ENCODE assay signal across 1 cellular context in the genomic region with DNA sequence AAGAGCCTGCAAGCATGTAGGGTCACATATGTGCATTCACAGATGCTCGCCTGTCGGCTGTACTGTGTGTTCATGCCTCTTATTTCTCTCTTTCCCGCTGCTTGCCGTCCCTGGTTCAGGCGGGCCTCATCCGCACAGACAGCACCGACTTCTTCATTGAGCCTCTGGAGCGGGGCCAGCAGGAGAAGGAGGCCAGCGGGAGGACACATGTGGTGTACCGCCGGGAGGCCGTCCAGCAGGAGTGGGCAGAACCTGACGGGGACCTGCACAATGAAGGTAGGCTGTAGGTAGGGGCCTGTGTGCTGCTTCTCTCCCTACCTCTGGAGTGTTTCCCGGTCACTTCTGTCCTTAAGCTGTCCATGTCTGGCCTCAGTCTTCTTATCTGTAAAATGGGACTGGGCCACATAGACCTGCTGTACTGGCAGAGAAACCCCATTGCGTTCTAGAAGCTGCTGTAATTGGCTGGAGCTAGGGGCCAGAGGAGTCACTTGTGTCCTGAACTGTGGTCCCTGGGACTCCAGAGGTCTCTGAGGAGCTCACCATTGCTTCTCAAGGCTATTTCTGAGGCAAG.
TF ChIP-seq lines count a peak whose summit lies in the region.

No MANE protein-coding gene starts in this region.

TF ChIP-seq in K562, 482 proteins besides CTCF, POLR2A, EP300 and RAD21 (continued from another document):
- TF ChIP-seq, protein P1, sequence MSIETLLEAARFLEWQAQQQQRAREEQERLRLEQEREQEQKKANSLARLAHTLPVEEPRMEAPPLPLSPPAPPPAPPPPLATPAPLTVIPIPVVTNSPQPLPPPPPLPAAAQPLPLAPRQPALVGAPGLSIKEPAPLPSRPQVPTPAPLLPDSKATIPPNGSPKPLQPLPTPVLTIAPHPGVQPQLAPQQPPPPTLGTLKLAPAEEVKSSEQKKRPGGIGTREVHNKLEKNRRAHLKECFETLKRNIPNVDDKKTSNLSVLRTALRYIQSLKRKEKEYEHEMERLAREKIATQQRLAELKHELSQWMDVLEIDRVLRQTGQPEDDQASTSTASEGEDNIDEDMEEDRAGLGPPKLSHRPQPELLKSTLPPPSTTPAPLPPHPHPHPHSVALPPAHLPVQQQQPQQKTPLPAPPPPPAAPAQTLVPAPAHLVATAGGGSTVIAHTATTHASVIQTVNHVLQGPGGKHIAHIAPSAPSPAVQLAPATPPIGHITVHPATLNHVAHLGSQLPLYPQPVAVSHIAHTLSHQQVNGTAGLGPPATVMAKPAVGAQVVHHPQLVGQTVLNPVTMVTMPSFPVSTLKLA (conservative IDR thresholded peaks at IDR 0.05), result no peak
- TF ChIP-seq, protein P2, sequence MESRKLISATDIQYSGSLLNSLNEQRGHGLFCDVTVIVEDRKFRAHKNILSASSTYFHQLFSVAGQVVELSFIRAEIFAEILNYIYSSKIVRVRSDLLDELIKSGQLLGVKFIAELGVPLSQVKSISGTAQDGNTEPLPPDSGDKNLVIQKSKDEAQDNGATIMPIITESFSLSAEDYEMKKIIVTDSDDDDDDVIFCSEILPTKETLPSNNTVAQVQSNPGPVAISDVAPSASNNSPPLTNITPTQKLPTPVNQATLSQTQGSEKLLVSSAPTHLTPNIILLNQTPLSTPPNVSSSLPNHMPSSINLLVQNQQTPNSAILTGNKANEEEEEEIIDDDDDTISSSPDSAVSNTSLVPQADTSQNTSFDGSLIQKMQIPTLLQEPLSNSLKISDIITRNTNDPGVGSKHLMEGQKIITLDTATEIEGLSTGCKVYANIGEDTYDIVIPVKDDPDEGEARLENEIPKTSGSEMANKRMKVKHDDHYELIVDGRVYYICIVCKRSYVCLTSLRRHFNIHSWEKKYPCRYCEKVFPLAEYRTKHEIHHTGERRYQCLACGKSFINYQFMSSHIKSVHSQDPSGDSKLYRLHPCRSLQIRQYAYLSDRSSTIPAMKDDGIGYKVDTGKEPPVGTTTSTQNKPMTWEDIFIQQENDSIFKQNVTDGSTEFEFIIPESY (CRISPR knock-in tag; IDR thresholded peaks at IDR 0.05), result peak; percentile 84
- TF ChIP-seq ZEB2 (IDR thresholded peaks at IDR 0.05) (no peak), MCM2 (IDR thresholded peaks at IDR 0.05; ENCODE audit: low read depth) (no peak), BCOR (IDR thresholded peaks at IDR 0.05) (peak; percentile 75), NCOA6 (IDR thresholded peaks at IDR 0.05) (no peak), KDM2B (CRISPR knock-in tag; IDR thresholded peaks at IDR 0.05) (no peak), RHOXF2B (CRISPR knock-in tag; conservative IDR thresholded peaks at IDR 0.05) (no peak), KDM5B (IDR thresholded peaks at IDR 0.05; ENCODE audit: insufficient replicate concordance, low read depth, low read length) (no peak), U2AF1 (optimal IDR thresholded peaks at IDR 0.05; ENCODE audit: low read depth, low read length) (no peak), XRCC4 (IDR thresholded peaks at IDR 0.05; ENCODE audit: extremely low read depth, insufficient read depth, insufficient read length) (no peak), KDM1A (IDR thresholded peaks at IDR 0.05) (peak in 1 of 2 experiments; percentile 51; a peak in 1 of 4 replicates), ZNF699 (CRISPR knock-in tag; IDR thresholded peaks at IDR 0.05; ENCODE audit: insufficient replicate concordance) (no peak), STAG1 (CRISPR knock-in tag; IDR thresholded peaks at IDR 0.05; ENCODE audit: borderline replicate concordance) (no peak), NCOA2 (IDR thresholded peaks at IDR 0.05; ENCODE audit: partially characterized antibody in 2 of 2) (no peak)
- TF ChIP-seq, protein P3, sequence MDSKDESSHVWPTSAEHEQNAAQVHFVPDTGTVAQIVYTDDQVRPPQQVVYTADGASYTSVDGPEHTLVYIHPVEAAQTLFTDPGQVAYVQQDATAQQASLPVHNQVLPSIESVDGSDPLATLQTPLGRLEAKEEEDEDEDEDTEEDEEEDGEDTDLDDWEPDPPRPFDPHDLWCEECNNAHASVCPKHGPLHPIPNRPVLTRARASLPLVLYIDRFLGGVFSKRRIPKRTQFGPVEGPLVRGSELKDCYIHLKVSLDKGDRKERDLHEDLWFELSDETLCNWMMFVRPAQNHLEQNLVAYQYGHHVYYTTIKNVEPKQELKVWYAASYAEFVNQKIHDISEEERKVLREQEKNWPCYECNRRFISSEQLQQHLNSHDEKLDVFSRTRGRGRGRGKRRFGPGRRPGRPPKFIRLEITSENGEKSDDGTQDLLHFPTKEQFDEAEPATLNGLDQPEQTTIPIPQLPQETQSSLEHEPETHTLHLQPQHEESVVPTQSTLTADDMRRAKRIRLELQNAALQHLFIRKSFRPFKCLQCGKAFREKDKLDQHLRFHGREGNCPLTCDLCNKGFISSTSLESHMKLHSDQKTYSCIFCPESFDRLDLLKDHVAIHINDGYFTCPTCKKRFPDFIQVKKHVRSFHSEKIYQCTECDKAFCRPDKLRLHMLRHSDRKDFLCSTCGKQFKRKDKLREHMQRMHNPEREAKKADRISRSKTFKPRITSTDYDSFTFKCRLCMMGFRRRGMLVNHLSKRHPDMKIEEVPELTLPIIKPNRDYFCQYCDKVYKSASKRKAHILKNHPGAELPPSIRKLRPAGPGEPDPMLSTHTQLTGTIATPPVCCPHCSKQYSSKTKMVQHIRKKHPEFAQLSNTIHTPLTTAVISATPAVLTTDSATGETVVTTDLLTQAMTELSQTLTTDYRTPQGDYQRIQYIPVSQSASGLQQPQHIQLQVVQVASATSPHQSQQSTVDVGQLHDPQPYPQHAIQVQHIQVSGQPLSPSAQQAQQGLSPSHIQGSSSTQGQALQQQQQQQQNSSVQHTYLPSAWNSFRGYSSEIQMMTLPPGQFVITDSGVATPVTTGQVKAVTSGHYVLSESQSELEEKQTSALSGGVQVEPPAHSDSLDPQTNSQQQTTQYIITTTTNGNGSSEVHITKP (IDR thresholded peaks at IDR 0.05; ENCODE audit: partially characterized antibody), result no peak
- TF ChIP-seq, protein P4, sequence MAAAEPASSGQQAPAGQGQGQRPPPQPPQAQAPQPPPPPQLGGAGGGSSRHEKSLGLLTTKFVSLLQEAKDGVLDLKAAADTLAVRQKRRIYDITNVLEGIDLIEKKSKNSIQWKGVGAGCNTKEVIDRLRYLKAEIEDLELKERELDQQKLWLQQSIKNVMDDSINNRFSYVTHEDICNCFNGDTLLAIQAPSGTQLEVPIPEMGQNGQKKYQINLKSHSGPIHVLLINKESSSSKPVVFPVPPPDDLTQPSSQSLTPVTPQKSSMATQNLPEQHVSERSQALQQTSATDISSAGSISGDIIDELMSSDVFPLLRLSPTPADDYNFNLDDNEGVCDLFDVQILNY (CRISPR knock-in tag; IDR thresholded peaks at IDR 0.05), result no peak
- TF ChIP-seq, protein P5, sequence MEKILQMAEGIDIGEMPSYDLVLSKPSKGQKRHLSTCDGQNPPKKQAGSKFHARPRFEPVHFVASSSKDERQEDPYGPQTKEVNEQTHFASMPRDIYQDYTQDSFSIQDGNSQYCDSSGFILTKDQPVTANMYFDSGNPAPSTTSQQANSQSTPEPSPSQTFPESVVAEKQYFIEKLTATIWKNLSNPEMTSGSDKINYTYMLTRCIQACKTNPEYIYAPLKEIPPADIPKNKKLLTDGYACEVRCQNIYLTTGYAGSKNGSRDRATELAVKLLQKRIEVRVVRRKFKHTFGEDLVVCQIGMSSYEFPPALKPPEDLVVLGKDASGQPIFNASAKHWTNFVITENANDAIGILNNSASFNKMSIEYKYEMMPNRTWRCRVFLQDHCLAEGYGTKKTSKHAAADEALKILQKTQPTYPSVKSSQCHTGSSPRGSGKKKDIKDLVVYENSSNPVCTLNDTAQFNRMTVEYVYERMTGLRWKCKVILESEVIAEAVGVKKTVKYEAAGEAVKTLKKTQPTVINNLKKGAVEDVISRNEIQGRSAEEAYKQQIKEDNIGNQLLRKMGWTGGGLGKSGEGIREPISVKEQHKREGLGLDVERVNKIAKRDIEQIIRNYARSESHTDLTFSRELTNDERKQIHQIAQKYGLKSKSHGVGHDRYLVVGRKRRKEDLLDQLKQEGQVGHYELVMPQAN (IDR thresholded peaks at IDR 0.05; ENCODE audit: borderline replicate concordance), result no peak
- TF ChIP-seq, protein P6, sequence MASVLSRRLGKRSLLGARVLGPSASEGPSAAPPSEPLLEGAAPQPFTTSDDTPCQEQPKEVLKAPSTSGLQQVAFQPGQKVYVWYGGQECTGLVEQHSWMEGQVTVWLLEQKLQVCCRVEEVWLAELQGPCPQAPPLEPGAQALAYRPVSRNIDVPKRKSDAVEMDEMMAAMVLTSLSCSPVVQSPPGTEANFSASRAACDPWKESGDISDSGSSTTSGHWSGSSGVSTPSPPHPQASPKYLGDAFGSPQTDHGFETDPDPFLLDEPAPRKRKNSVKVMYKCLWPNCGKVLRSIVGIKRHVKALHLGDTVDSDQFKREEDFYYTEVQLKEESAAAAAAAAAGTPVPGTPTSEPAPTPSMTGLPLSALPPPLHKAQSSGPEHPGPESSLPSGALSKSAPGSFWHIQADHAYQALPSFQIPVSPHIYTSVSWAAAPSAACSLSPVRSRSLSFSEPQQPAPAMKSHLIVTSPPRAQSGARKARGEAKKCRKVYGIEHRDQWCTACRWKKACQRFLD (CRISPR knock-in tag; IDR thresholded peaks at IDR 0.05), result no peak
- TF ChIP-seq, protein P7, sequence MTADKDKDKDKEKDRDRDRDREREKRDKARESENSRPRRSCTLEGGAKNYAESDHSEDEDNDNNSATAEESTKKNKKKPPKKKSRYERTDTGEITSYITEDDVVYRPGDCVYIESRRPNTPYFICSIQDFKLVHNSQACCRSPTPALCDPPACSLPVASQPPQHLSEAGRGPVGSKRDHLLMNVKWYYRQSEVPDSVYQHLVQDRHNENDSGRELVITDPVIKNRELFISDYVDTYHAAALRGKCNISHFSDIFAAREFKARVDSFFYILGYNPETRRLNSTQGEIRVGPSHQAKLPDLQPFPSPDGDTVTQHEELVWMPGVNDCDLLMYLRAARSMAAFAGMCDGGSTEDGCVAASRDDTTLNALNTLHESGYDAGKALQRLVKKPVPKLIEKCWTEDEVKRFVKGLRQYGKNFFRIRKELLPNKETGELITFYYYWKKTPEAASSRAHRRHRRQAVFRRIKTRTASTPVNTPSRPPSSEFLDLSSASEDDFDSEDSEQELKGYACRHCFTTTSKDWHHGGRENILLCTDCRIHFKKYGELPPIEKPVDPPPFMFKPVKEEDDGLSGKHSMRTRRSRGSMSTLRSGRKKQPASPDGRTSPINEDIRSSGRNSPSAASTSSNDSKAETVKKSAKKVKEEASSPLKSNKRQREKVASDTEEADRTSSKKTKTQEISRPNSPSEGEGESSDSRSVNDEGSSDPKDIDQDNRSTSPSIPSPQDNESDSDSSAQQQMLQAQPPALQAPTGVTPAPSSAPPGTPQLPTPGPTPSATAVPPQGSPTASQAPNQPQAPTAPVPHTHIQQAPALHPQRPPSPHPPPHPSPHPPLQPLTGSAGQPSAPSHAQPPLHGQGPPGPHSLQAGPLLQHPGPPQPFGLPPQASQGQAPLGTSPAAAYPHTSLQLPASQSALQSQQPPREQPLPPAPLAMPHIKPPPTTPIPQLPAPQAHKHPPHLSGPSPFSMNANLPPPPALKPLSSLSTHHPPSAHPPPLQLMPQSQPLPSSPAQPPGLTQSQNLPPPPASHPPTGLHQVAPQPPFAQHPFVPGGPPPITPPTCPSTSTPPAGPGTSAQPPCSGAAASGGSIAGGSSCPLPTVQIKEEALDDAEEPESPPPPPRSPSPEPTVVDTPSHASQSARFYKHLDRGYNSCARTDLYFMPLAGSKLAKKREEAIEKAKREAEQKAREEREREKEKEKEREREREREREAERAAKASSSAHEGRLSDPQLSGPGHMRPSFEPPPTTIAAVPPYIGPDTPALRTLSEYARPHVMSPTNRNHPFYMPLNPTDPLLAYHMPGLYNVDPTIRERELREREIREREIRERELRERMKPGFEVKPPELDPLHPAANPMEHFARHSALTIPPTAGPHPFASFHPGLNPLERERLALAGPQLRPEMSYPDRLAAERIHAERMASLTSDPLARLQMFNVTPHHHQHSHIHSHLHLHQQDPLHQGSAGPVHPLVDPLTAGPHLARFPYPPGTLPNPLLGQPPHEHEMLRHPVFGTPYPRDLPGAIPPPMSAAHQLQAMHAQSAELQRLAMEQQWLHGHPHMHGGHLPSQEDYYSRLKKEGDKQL (CRISPR knock-in tag; IDR thresholded peaks at IDR 0.05; ENCODE audit: borderline replicate concordance), result no peak
